Comparison of ENCODE assay signal across 14 cellular contexts in genomic region chr5:152470167-152470566, GRCh38.
A peak's percentile ranks its signal among the peaks of the same experiment; 100 is the strongest.
DNase-seq lines count a peak whose midpoint lies in the region; ATAC-seq lines count a peak whose summit lies in the region.
"Had no signal": no experiment of that assay in that cellular context is flagged by ENCODE, and none has a peak within 500 bp of the region (broad histone marks: within the 10 kb centered on the region; RNA-seq: fewer than 3 reads in every experiment).

No MANE protein-coding gene starts in this region.

- no peaks in the 10 kb centered on the region for H3K9me3 Mint-ChIP-seq in effector memory CD8-positive, alpha-beta T cell
- no peaks in the 10 kb centered on the region for H3K9me3 Mint-ChIP-seq in stimulated activated effector memory CD8-positive, alpha-beta T cell treated with anti-CD3 and anti-CD28 coated beads, Interleukin-12 subunit alpha, Interleukin-12 subunit beta, amount 100 ng/mL, for 72 hours
- H3K9me3 Mint-ChIP-seq: CD4-positive, alpha-beta T cell had no signal

- peak; percentile 50 for ATAC-seq in GM18867 (IDR thresholded peaks at IDR 0.05; ENCODE audit: unreplicated experiment)
- ATAC-seq in effector memory CD8-positive, alpha-beta T cell (replicated peaks) = peak; percentile 70
- peak; percentile 61 for ATAC-seq in stimulated activated effector memory CD8-positive, alpha-beta T cell treated with anti-CD3 and anti-CD28 coated beads, Interleukin-12 subunit alpha, Interleukin-12 subunit beta, amount 100 ng/mL, for 72 hours
- ATAC-seq: A549, K562 had no signal

- H3K4me1 Mint-ChIP-seq in effector memory CD8-positive, alpha-beta T cell (ENCODE audit: low read depth in 2 of 2) = peaks cover 5 to 7% of the 10 kb centered on the region in 2 donors
- peaks cover 12% of the 10 kb centered on the region for H3K4me1 Mint-ChIP-seq in stimulated activated effector memory CD8-positive, alpha-beta T cell treated with anti-CD3 and anti-CD28 coated beads, Interleukin-12 subunit alpha, Interleukin-12 subunit beta, amount 100 ng/mL, for 72 hours

- H3K27ac Mint-ChIP-seq in effector memory CD8-positive, alpha-beta T cell = peak overlapping the region in 1 of 2 donors; percentile 36
- H3K27ac Mint-ChIP-seq in stimulated activated effector memory CD8-positive, alpha-beta T cell treated with anti-CD3 and anti-CD28 coated beads, Interleukin-12 subunit alpha, Interleukin-12 subunit beta, amount 100 ng/mL, for 72 hours = no peak overlapping the region
- H3K27ac Mint-ChIP-seq: CD4-positive, alpha-beta T cell had no signal

- H3K4me3 Mint-ChIP-seq in effector memory CD8-positive, alpha-beta T cell = peak overlapping the region in 1 of 2 donors; percentile 15
- H3K4me3 Mint-ChIP-seq in stimulated activated effector memory CD8-positive, alpha-beta T cell treated with anti-CD3 and anti-CD28 coated beads, Interleukin-12 subunit alpha, Interleukin-12 subunit beta, amount 100 ng/mL, for 72 hours = no peak overlapping the region
- H3K4me3 Mint-ChIP-seq: CD4-positive, alpha-beta T cell had no signal

- DNase-seq in G401 (ENCODE audit: low spot score) = peak; percentile 19
- no peak for DNase-seq in effector memory CD8-positive, alpha-beta T cell
- DNase-seq in stimulated activated effector memory CD8-positive, alpha-beta T cell treated with anti-CD3 and anti-CD28 coated beads, Interleukin-12 subunit alpha, Interleukin-12 subunit beta, amount 100 ng/mL, for 72 hours (ENCODE audit: low spot score in 2 of 2) = no peak
- no peak for DNase-seq in NCI-H1048 (lab: John Stamatoyannopoulos, UW)
- DNase-seq in NOMO-1 treated with dmso at 0.1 percent for 144 hours (lab: John Stamatoyannopoulos, UW; ENCODE audit: unreplicated experiment) = no peak
- DNase-seq: AML-193; CD4-positive, alpha-beta T cell; DMS153; DMS79; GF-D8; GM23248 had no signal

- peaks cover 29 to 48% of the 10 kb centered on the region in 2 donors for H3K27me3 Mint-ChIP-seq in effector memory CD8-positive, alpha-beta T cell

- in situ Hi-C loops in G401 (cut with HindIII; ENCODE audit: low sequenced_read_pairs) = no loop called here

- H3K36me3 Mint-ChIP-seq in effector memory CD8-positive, alpha-beta T cell (ENCODE audit: insufficient read depth) = peaks cover 3% of the 10 kb centered on the region
- H3K36me3 Mint-ChIP-seq in stimulated activated effector memory CD8-positive, alpha-beta T cell treated with anti-CD3 and anti-CD28 coated beads, Interleukin-12 subunit alpha, Interleukin-12 subunit beta, amount 100 ng/mL, for 72 hours = no peaks in the 10 kb centered on the region
